Comparison of ENCODE assay signal across 8 cellular contexts in genomic region chr1:179042700-179043099, GRCh38.
"Had no signal": no experiment of that assay in that cellular context is flagged by ENCODE, and none has a peak within 500 bp of the region (broad histone marks: within the 10 kb centered on the region; RNA-seq: fewer than 3 reads in every experiment).

No MANE protein-coding gene starts in this region.

- H3K4me3 Mint-ChIP-seq: H9, IgD-negative memory B cell had no signal

- H3K9me3 Mint-ChIP-seq: IgD-negative memory B cell had no signal

- FAIRE-seq: H54, HTR-8/SVneo had no signal

- H3K27ac ChIP-seq: GM23248 had no signal

- DNase-seq: GM23248, GOT3, H9, HCEC 1CT, KG1 had no signal

- H3K9ac ChIP-seq: GM23248 had no signal

- H2AFZ ChIP-seq: GM23248 had no signal

- H3K27me3 Mint-ChIP-seq: IgD-negative memory B cell had no signal

- H3K4me3 ChIP-seq: GM23248 had no signal

- H3K27ac Mint-ChIP-seq: H9, IgD-negative memory B cell had no signal
